ENCODE assay signal across 7 cellular contexts in the genomic region with DNA sequence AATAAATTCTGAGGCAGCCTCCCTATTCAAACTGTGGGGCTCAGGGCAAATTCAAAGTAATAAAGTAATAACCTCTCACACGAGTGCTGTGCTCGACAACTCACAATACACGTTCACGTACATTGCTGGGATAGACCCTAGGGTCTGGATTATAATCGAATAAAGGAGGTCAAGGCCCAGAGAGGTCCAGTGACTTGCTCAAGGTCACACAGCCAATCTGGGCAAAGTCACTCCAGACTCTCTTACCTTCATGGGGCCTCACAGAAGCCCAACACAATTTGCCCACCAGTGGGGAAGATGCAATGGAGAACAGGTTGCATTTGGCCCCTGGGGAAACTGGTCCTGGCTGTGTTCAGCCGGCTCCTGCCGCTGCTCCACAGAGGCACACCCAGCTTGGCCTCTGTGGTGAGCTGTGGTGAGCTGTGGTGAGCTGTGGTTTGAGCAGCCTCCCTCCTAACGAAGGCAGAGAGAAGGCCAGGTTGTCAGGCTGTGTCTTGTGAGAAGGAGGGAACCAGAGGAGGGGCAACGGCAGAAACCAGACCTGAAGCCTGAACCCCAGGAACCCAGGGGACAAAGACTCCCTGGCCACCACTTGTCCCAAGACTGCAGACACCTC.
A peak's percentile ranks its signal among the peaks of the same experiment; 100 is the strongest.
DNase-seq lines count a peak whose midpoint lies in the region; ATAC-seq and TF ChIP-seq lines count a peak whose summit lies in the region.

No MANE protein-coding gene starts in this region.

- peaks cover 41% of the 10 kb centered on the region for H3K4me1 Mint-ChIP-seq in nephron

- peak; percentile 20 for ATAC-seq in GM21367 (IDR thresholded peaks at IDR 0.05; ENCODE audit: unreplicated experiment)

- no peak overlapping the region for H3K4me3 Mint-ChIP-seq in nephron

- peak overlapping the region in 2 of 3 experiments; percentile 59 to 71 for H3K27ac Mint-ChIP-seq in nephron

- peak; percentile 52 to 60 for DNase-seq in NOMO-1 (lab: John Stamatoyannopoulos, UW; ENCODE audit: unreplicated experiment in 2 of 2)
- DNase-seq in activated T-helper 9 cell treated with anti-CD3 and anti-CD28 coated beads, Interleukin-2, amount 50 U/mL, for 16 hours (ENCODE audit: low read depth), result peak; percentile 31
- DNase-seq in SKM-1 (lab: John Stamatoyannopoulos, UW; ENCODE audit: unreplicated experiment), result no peak
- DNase-seq in HPDE6-E6E7 (ENCODE audit: extremely low spot score), result no peak
- DNase-seq in amygdala (lab: John Stamatoyannopoulos, UW), result no peak

- TF ChIP-seq CTCF in nephron (IDR thresholded peaks at IDR 0.05; ENCODE audit: unreplicated experiment in 3 of 3), result no peak

- H3K27me3 Mint-ChIP-seq in nephron (ENCODE audit: low read depth), result peaks cover 15% of the 10 kb centered on the region

- H3K36me3 Mint-ChIP-seq in nephron (ENCODE audit: low read depth), result no peaks in the 10 kb centered on the region

- no peaks in the 10 kb centered on the region for H3K9me3 Mint-ChIP-seq in nephron

Comparison
In these comparisons a context has a peak if more than half of its experiments do, and no peak if none do; other contexts are left out.
1. DNase-seq: peak in NOMO-1 (2 of 2) and activated T-helper 9 cell treated with anti-CD3 and anti-CD28 coated beads, Interleukin-2, amount 50 U/mL, for 16 hours (single experiment); none in SKM-1 (single experiment), HPDE6-E6E7 (single experiment) and amygdala (0 of 56).